21 cellular contexts compared by ENCODE assay signal in genomic region chr22:45298934-45299505, GRCh38. TPM values are rescaled to one million over a fixed set of nuclear protein-coding genes. Genes with fewer than 3 reads are reported as not detected.
DNase-seq lines count a peak whose midpoint lies in the region; ATAC-seq and TF ChIP-seq lines count a peak whose summit lies in the region.
"Had no signal": no experiment of that assay in that cellular context is flagged by ENCODE, and none has a peak within 500 bp of the region (broad histone marks: within the 10 kb centered on the region; RNA-seq: fewer than 3 reads in every experiment).

No MANE protein-coding gene starts in this region.

- intact Hi-C loops in Right ventricle myocardium inferior (cut with DNase I) = no loop called here

- no peaks in the 10 kb centered on the region for H3K27me3 ChIP-seq in right atrium auricular region
- H3K27me3 ChIP-seq: SJCRH30 had no signal

- DNase-seq in Right ventricle myocardium inferior (ENCODE audit: missing footprints) = peak; percentile 45
- DNase-seq in right atrium auricular region (ENCODE audit: low spot score) = no peak
- DNase-seq in T-cell = no peak
- peak; percentile 32 for DNase-seq in iPS-NIHi11 (ENCODE audit: low spot score)
- DNase-seq in NCI-H345 (lab: John Stamatoyannopoulos, UW) = no peak
- no peak for DNase-seq in NCI-H524 (lab: John Stamatoyannopoulos, UW)
- DNase-seq: DMS79, NCI-H1105 treated with DMSO at 0.1 percent for 48 hours, NCI-H1694, NCI-H510A, NCI-H774, PC-3, RPMI8226, SJCRH30 had no signal

- no peaks in the 10 kb centered on the region for H3K4me1 ChIP-seq in right atrium auricular region
- H3K4me1 ChIP-seq: HAP-1, SJCRH30 had no signal

- no peaks in the 10 kb centered on the region for H3K36me3 ChIP-seq in right atrium auricular region
- H3K36me3 ChIP-seq: HAP-1, SJCRH30 had no signal

- ATAC-seq in Right ventricle myocardium inferior (no peak), T-cell (replicated peaks in 1 of 4) (no peak), GM21447 (IDR thresholded peaks at IDR 0.05; ENCODE audit: unreplicated experiment) (no peak)
- ATAC-seq in stimulated activated memory B cell treated with anti-CD40 and anti-IgM and Interleukin-4, amounts not matched to agents 10 μg/mL and 1 μg/mL and 100 μg/mL, for 72 hours = no peak
- ATAC-seq: K562, PC-3 had no signal

- no peak overlapping the region for H3K4me3 Mint-ChIP-seq in T-cell
- H3K4me3 Mint-ChIP-seq in stimulated activated memory B cell treated with anti-CD40 and anti-IgM and Interleukin-4, amounts not matched to agents 10 μg/mL and 1 μg/mL and 100 μg/mL, for 72 hours = no peak overlapping the region

- no peaks in the 10 kb centered on the region for H3K36me3 Mint-ChIP-seq in T-cell
- no peaks in the 10 kb centered on the region for H3K36me3 Mint-ChIP-seq in stimulated activated memory B cell treated with anti-CD40 and anti-IgM and Interleukin-4, amounts not matched to agents 10 μg/mL and 1 μg/mL and 100 μg/mL, for 72 hours

- no peaks in the 10 kb centered on the region for H3K9me3 ChIP-seq in right atrium auricular region
- H3K9me3 ChIP-seq: HAP-1, SJCRH30 had no signal

- no peaks in the 10 kb centered on the region for H3K9me3 Mint-ChIP-seq in T-cell
- no peaks in the 10 kb centered on the region for H3K9me3 Mint-ChIP-seq in stimulated activated memory B cell treated with anti-CD40 and anti-IgM and Interleukin-4, amounts not matched to agents 10 μg/mL and 1 μg/mL and 100 μg/mL, for 72 hours

- POLR2A ChIA-PET in T-cell (lab: Charles Lee) = no interaction called here

- H3K4me1 Mint-ChIP-seq in T-cell = peaks cover 26 to 28% (median 28%) of the 10 kb centered on the region in 3 donors
- H3K4me1 Mint-ChIP-seq in stimulated activated memory B cell treated with anti-CD40 and anti-IgM and Interleukin-4, amounts not matched to agents 10 μg/mL and 1 μg/mL and 100 μg/mL, for 72 hours = peaks cover 15% of the 10 kb centered on the region

- no peak overlapping the region for H3K27ac ChIP-seq in right atrium auricular region
- H3K27ac ChIP-seq: HL-60, SJCRH30 had no signal

- no peak for TF ChIP-seq CTCF in right atrium auricular region (IDR thresholded peaks at IDR 0.05)

- CTCF ChIA-PET in T-cell (lab: Charles Lee) = no interaction called here

- H3K4me3 ChIP-seq in right atrium auricular region = no peak overlapping the region
- H3K4me3 ChIP-seq: HAP-1, K562, SJCRH30 had no signal

- peak overlapping the region; percentile 43 to 71 for H3K27ac Mint-ChIP-seq in T-cell
- H3K27ac Mint-ChIP-seq in stimulated activated memory B cell treated with anti-CD40 and anti-IgM and Interleukin-4, amounts not matched to agents 10 μg/mL and 1 μg/mL and 100 μg/mL, for 72 hours = peak overlapping the region; percentile 19

- H3K27me3 Mint-ChIP-seq in T-cell = no peaks in the 10 kb centered on the region
- H3K27me3 Mint-ChIP-seq in stimulated activated memory B cell treated with anti-CD40 and anti-IgM and Interleukin-4, amounts not matched to agents 10 μg/mL and 1 μg/mL and 100 μg/mL, for 72 hours = no peaks in the 10 kb centered on the region

RNA-seq across cellular contexts. Expression of gene FAM118A, which starts 10.7 kb away (rescaled TPM):
- total RNA-seq in Right ventricle myocardium inferior (18.7 TPM), right atrium auricular region (10 to 100 TPM; 11.6 to 12.4 TPM), T-cell (100 to 1,000 TPM in 4 of 5 donors, 10 to 100 TPM in 1; 53.5 to 394 (median 154) TPM)

RNA-seq across cellular contexts. Expression of gene UPK3A, which starts 14.3 kb away (rescaled TPM):
- total RNA-seq in Right ventricle myocardium inferior (0.54 TPM), right atrium auricular region (not detected), T-cell (not detected)
- total RNA-seq: A172, HT1080, K562, SJCRH30 had no signal

RNA-seq across cellular contexts. Expression of gene KIAA0930, which starts 58.3 kb away (rescaled TPM):
- total RNA-seq in Right ventricle myocardium inferior = 22.3 TPM
- total RNA-seq in right atrium auricular region = 10 to 100 TPM; 13.0 to 20.4 TPM
- total RNA-seq in T-cell = 10 to 100 TPM; 21.2 to 40.2 (median 30.8) TPM

Comparison
In these comparisons a context has a peak if more than half of its experiments do, and no peak if none do; other contexts are left out.
1. DNase-seq: peak in Right ventricle myocardium inferior (single experiment) and iPS-NIHi11 (single experiment); none in right atrium auricular region (single experiment), T-cell (0 of 34), NCI-H345 (single experiment) and NCI-H524 (0 of 2).